ENCODE assay signal across 15 cellular contexts in the genomic region with DNA sequence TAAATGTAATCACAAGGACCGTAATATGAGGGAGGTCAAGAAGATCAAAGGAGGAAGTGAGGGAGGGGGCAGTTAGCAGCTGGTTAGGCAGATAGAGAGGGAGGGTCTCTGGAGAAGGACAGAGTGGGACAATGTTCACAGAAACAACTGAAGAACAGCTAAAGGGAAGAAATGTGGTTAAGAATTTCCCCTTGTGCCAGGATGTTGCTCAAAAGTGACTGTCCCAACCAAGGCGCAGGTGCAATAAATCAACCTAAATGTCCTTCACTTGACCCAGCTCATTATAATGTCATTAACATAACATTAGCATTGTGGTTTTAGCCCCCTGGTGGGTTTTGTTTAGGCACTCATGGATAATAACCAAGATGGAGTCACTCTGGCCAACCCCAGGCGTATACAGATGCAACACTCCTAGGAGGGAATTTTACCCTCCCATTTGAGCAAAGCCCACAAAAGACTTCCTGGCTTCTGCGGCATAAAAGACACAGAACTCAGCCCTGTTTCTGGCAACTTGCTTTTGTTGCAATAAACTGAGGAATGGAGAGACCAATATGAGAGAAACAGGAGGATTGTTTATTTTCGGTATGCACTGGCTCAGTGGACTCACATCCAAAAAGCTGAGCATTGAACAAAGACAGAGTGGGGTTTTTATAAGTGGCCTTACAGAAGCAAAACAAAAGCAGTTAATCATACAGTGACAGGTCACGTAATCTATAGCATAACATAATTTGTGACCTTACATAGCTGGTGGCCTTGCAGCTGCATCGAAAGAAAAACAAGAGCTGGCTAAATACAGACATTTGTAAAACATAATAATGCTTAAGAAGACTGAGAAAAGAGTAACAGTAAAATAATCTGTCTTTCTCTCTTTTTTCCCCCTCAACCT. TPM values are rescaled to one million over a fixed set of nuclear protein-coding genes. Genes with fewer than 3 reads are reported as not detected.
A peak's percentile ranks its signal among the peaks of the same experiment; 100 is the strongest.
DNase-seq lines count a peak whose midpoint lies in the region; ATAC-seq and TF ChIP-seq lines count a peak whose summit lies in the region.
"Had no signal": no experiment of that assay in that cellular context is flagged by ENCODE, and none has a peak within 500 bp of the region (broad histone marks: within the 10 kb centered on the region; RNA-seq: fewer than 3 reads in every experiment).

No MANE protein-coding gene starts in this region.

- in situ Hi-C loops in astrocyte of the cerebellum (cut with HindIII; ENCODE audit: low sequenced_read_pairs): no loop called here

- peak overlapping the region; percentile 81 for H3K27ac Mint-ChIP-seq in activated CD8-positive, alpha-beta memory T cell treated with anti-CD3 and anti-CD28 coated beads, Interleukin-2, amount 10 ng/mL, durations not matched to agents 7 days and 5 days
- H3K27ac Mint-ChIP-seq in progenitor cell of endocrine pancreas: peak overlapping the region; percentile 7
- H3K27ac Mint-ChIP-seq: naive B cell had no signal

- no peak overlapping the region for H3K18ac ChIP-seq in trophoblast cell (ENCODE audit: low read length)

- peaks cover 54% of the 10 kb centered on the region for H3K4me1 Mint-ChIP-seq in activated CD8-positive, alpha-beta memory T cell treated with anti-CD3 and anti-CD28 coated beads, Interleukin-2, amount 10 ng/mL, durations not matched to agents 7 days and 5 days
- H3K4me1 Mint-ChIP-seq in progenitor cell of endocrine pancreas (ENCODE audit: low read depth): peaks cover 9% of the 10 kb centered on the region

- H2BK120ac ChIP-seq in trophoblast cell (ENCODE audit: insufficient read depth, low read length, poor library complexity): no peak overlapping the region

- H3K9ac ChIP-seq in trophoblast cell (ENCODE audit: low read length): no peak overlapping the region

- WGBS in trophoblast cell (ENCODE audit: extremely low coverage, insufficient coverage, insufficient read length): no CpG with 5 or more reads among the region's 7 CpGs

- H3K27ac ChIP-seq in vagina (no peak overlapping the region), trophoblast cell (ENCODE audit: low read depth, low read length) (no peak overlapping the region)

- DNase-seq in activated CD8-positive, alpha-beta memory T cell treated with anti-CD3 and anti-CD28 coated beads, Interleukin-2, amount 10 ng/mL, durations not matched to agents 7 days and 5 days: no peak
- no peak for DNase-seq in activated CD8-positive, alpha-beta memory T cell treated with anti-CD3 and anti-CD28 coated beads, Interleukin-2, amount 50 U/mL, for 4 hours
- DNase-seq in NOMO-1 (lab: John Stamatoyannopoulos, UW; ENCODE audit: unreplicated experiment in 2 of 2) (peak; percentile 59 to 73), astrocyte of the cerebellum (ENCODE audit: low read depth) (peak; percentile 57), progenitor cell of endocrine pancreas (ENCODE audit: low spot score, unreplicated experiment) (no peak), vagina (ENCODE audit: extremely low spot score in 2 of 2) (no peak), anterior cingulate cortex (lab: John Stamatoyannopoulos, UW) (no peak), trophoblast cell (no peak)
- DNase-seq: activated CD8-positive, alpha-beta memory T cell treated with anti-CD3 and anti-CD28 coated beads, Interleukin-2, amount 50 U/mL, for 48 hours; naive B cell; NCI-H1694 had no signal

- no peaks in the 10 kb centered on the region for H3K27me3 Mint-ChIP-seq in activated CD8-positive, alpha-beta memory T cell treated with anti-CD3 and anti-CD28 coated beads, Interleukin-2, amount 10 ng/mL, durations not matched to agents 7 days and 5 days
- no peaks in the 10 kb centered on the region for H3K27me3 Mint-ChIP-seq in progenitor cell of endocrine pancreas

- H4K8ac ChIP-seq in trophoblast cell (ENCODE audit: low read depth, low read length): no peak overlapping the region

- H3K4me3 Mint-ChIP-seq in activated CD8-positive, alpha-beta memory T cell treated with anti-CD3 and anti-CD28 coated beads, Interleukin-2, amount 10 ng/mL, durations not matched to agents 7 days and 5 days: no peak overlapping the region
- no peak overlapping the region for H3K4me3 Mint-ChIP-seq in progenitor cell of endocrine pancreas (ENCODE audit: low read depth)

- no peak overlapping the region for H2AK5ac ChIP-seq in trophoblast cell (ENCODE audit: low read length)

- H3K9me3 Mint-ChIP-seq in activated CD8-positive, alpha-beta memory T cell treated with anti-CD3 and anti-CD28 coated beads, Interleukin-2, amount 10 ng/mL, durations not matched to agents 7 days and 5 days (ENCODE audit: low read depth): no peaks in the 10 kb centered on the region
- H3K9me3 Mint-ChIP-seq in progenitor cell of endocrine pancreas (ENCODE audit: low read depth): peaks cover 10% of the 10 kb centered on the region

- no peak for ATAC-seq in activated CD8-positive, alpha-beta memory T cell treated with anti-CD3 and anti-CD28 coated beads, Interleukin-2, amount 10 ng/mL, durations not matched to agents 7 days and 5 days

- no peaks in the 10 kb centered on the region for H3K79me2 ChIP-seq in trophoblast cell (ENCODE audit: control insufficient read depth, insufficient read depth, low read length, poor library complexity)

- H3K36me3 Mint-ChIP-seq in activated CD8-positive, alpha-beta memory T cell treated with anti-CD3 and anti-CD28 coated beads, Interleukin-2, amount 10 ng/mL, durations not matched to agents 7 days and 5 days: peaks cover 26% of the 10 kb centered on the region
- H3K36me3 Mint-ChIP-seq in progenitor cell of endocrine pancreas (ENCODE audit: insufficient read depth): no peaks in the 10 kb centered on the region
- H3K36me3 Mint-ChIP-seq: naive B cell had no signal

- no peak overlapping the region for H3K4me3 ChIP-seq in astrocyte of the cerebellum (ENCODE audit: low read depth, low read length)
- no peak overlapping the region for H3K4me3 ChIP-seq in vagina
- no peak overlapping the region for H3K4me3 ChIP-seq in trophoblast cell (ENCODE audit: low read depth, low read length)

- H3K4ac ChIP-seq in trophoblast cell (ENCODE audit: low read depth, low read length): no peak overlapping the region

- no peak overlapping the region for H2BK5ac ChIP-seq in trophoblast cell (ENCODE audit: low read depth, low read length, poor library complexity)

- H3K9me3 ChIP-seq in vagina (no peaks in the 10 kb centered on the region), trophoblast cell (ENCODE audit: insufficient read depth, low read depth, low read length) (no peaks in the 10 kb centered on the region)

- TF ChIP-seq POLR2A in vagina (IDR thresholded peaks at IDR 0.05): no peak

- H3K4me1 ChIP-seq in vagina: no peaks in the 10 kb centered on the region
- H3K4me1 ChIP-seq in trophoblast cell (ENCODE audit: control insufficient read depth in 1 of 2, insufficient read depth in 2 of 2, low read length in 2 of 2): peaks cover 0 to 2% of the 10 kb centered on the region in 2 experiments

- H3K27me3 ChIP-seq in vagina (no peaks in the 10 kb centered on the region), trophoblast cell (ENCODE audit: insufficient read depth, low read length) (no peaks in the 10 kb centered on the region)

- no peak overlapping the region for H3K14ac ChIP-seq in trophoblast cell (ENCODE audit: low read length)

- intact Hi-C loops in vagina (cut with DNase I): no loop called here

- H3K79me1 ChIP-seq in trophoblast cell (ENCODE audit: low read length): no peaks in the 10 kb centered on the region

- H4K91ac ChIP-seq in trophoblast cell (ENCODE audit: low read depth, low read length): no peak overlapping the region

- H3K4me2 ChIP-seq in trophoblast cell (ENCODE audit: low read length): no peak overlapping the region

- no peak overlapping the region for H2BK12ac ChIP-seq in trophoblast cell (ENCODE audit: low read length)

- H3K23ac ChIP-seq in trophoblast cell (ENCODE audit: low read length): no peak overlapping the region

- H4K12ac ChIP-seq in trophoblast cell (ENCODE audit: low read depth, low read length): no peak overlapping the region

- no peak overlapping the region for H2AFZ ChIP-seq in trophoblast cell (ENCODE audit: insufficient read depth, low read length, poor library complexity)

- H3K36me3 ChIP-seq in vagina (no peaks in the 10 kb centered on the region), trophoblast cell (ENCODE audit: control insufficient read depth in 1 of 2, insufficient read depth in 2 of 2, low read length in 2 of 2) (no peaks in the 10 kb centered on the region)

- TF ChIP-seq CTCF in astrocyte of the cerebellum (IDR thresholded peaks at IDR 0.05; ENCODE audit: low read depth, low read length, missing control alignments) (no peak), progenitor cell of endocrine pancreas (IDR thresholded peaks at IDR 0.05; ENCODE audit: unreplicated experiment) (no peak), vagina (IDR thresholded peaks at IDR 0.05) (no peak)

- CTCF ChIA-PET in activated CD8-positive, alpha-beta memory T cell treated with anti-CD3 and anti-CD28 coated beads, Interleukin-2, amount 10 ng/mL, durations not matched to agents 7 days and 5 days (lab: Charles Lee): interaction anchor here (0.9 to 8.5 kb wide), 11 partner anchors 9 to 66 kb away, joined by 3 to 39 read pairs (median 3); no protein-coding TSS in a partner anchor

RNA-seq across cellular contexts. Expression of a gene that starts 7.2 kb away (rescaled TPM):
- total RNA-seq in activated CD8-positive, alpha-beta memory T cell treated with anti-CD3 and anti-CD28 coated beads, Interleukin-2, amount 10 ng/mL, durations not matched to agents 7 days and 5 days: 10 to 100 TPM in 1 of 2 experiments, 1 to 10 TPM in 1; 4.8 to 10.1 TPM
- not detected in 2 replicates for total RNA-seq in progenitor cell of endocrine pancreas
- not detected for total RNA-seq in vagina
- 0.05 and 0.06 TPM in 2 replicates for polyA plus RNA-seq in trophoblast cell (2013)
- total RNA-seq: cerebellum, skeletal muscle tissue, ureter had no signal
- polyA plus RNA-seq: keratinocyte had no signal

RNA-seq across cellular contexts. Expression of a gene that starts 60.0 kb away (rescaled TPM):
- total RNA-seq in activated CD8-positive, alpha-beta memory T cell treated with anti-CD3 and anti-CD28 coated beads, Interleukin-2, amount 10 ng/mL, durations not matched to agents 7 days and 5 days: 1,000 to 10,000 TPM; 2,070 to 2,300 TPM
- total RNA-seq in progenitor cell of endocrine pancreas (444 and 493 TPM in 2 replicates), vagina (558 TPM)
- 854 and 880 TPM in 2 replicates for polyA plus RNA-seq in trophoblast cell (2013)

Comparison
In these comparisons a context has a peak if more than half of its experiments do, and no peak if none do; other contexts are left out.
1. DNase-seq: peak in NOMO-1 (2 of 2) and astrocyte of the cerebellum (single experiment); none in activated CD8-positive, alpha-beta memory T cell treated with anti-CD3 and anti-CD28 coated beads, Interleukin-2, amount 10 ng/mL, durations not matched to agents 7 days and 5 days (single experiment), activated CD8-positive, alpha-beta memory T cell treated with anti-CD3 and anti-CD28 coated beads, Interleukin-2, amount 50 U/mL, for 4 hours (single experiment), progenitor cell of endocrine pancreas (single experiment), vagina (0 of 2), anterior cingulate cortex (0 of 58) and trophoblast cell (0 of 2).